24 cellular contexts compared by ENCODE assay signal in genomic region chr5:17329566-17329965, GRCh38.
"Had no signal": no experiment of that assay in that cellular context is flagged by ENCODE, and none has a peak within 500 bp of the region (broad histone marks: within the 10 kb centered on the region; RNA-seq: fewer than 3 reads in every experiment).

No MANE protein-coding gene starts in this region.

- H2AFZ ChIP-seq: hepatocyte had no signal

- H3K9me3 ChIP-seq: colonic mucosa, gastroesophageal sphincter, prostate gland, right atrium auricular region, suprapubic skin, transverse colon had no signal

- H3K27ac ChIP-seq: colonic mucosa, gastroesophageal sphincter, heart left ventricle, hepatocyte, prostate gland, right atrium auricular region, suprapubic skin, transverse colon had no signal

- H3K4me2 ChIP-seq: hepatocyte, smooth muscle cell had no signal

- DNase-seq: colonic mucosa; effector memory CD4-positive, alpha-beta T cell; erythroblast; foreskin fibroblast; heart left ventricle; kidney; mammary epithelial cell; mesendoderm; naive thymus-derived CD8-positive, alpha-beta T cell; nephron progenitor cell; nucleus accumbens; stimulated activated CD4-positive, alpha-beta T cell treated with anti-CD3 and anti-CD28 coated beads, Interleukin-12 subunit alpha, Interleukin-12 subunit beta, amount 100 ng/mL, for 4 hours; stimulated activated CD4-positive, alpha-beta T cell treated with anti-CD3 and anti-CD28 coated beads, Interleukin-1b, Interleukin-23, amount 100 ng/mL, for 48 hours; stimulated activated CD4-positive, alpha-beta T cell treated with anti-CD3 and anti-CD28 coated beads, Interleukin-4, amount 100 ng/mL, for 1 hour; stimulated activated CD8-positive, alpha-beta memory T cell treated with anti-CD3 and anti-CD28 coated beads, Interleukin-4, amount 100 ng/mL, for 48 hours; stimulated activated naive CD4-positive, alpha-beta T cell; stimulated activated naive CD8-positive, alpha-beta T cell treated with anti-CD3 and anti-CD28 coated beads, Interleukin-15, amount 100 ng/mL, for 72 hours; transverse colon had no signal

- H3K36me3 ChIP-seq: colonic mucosa, gastroesophageal sphincter, heart left ventricle, prostate gland, right atrium auricular region, suprapubic skin, transverse colon had no signal

- H3K4me1 ChIP-seq: colonic mucosa, gastroesophageal sphincter, heart left ventricle, prostate gland, right atrium auricular region, suprapubic skin had no signal

- H3K79me2 ChIP-seq: hepatocyte had no signal

- H3K4me3 ChIP-seq: colonic mucosa, gastroesophageal sphincter, heart left ventricle, hepatocyte, prostate gland, right atrium auricular region, smooth muscle cell, suprapubic skin, transverse colon had no signal

- H3K27me3 ChIP-seq: colonic mucosa, gastroesophageal sphincter, hepatocyte, right atrium auricular region, suprapubic skin, transverse colon had no signal
